ENCODE assay signal across 8 cellular contexts in genomic region chr14:68978550-68978911, GRCh38. TPM values are rescaled to one million over a fixed set of nuclear protein-coding genes. Genes with fewer than 3 reads are reported as not detected.
DNase-seq lines count a peak whose midpoint lies in the region; ATAC-seq and TF ChIP-seq lines count a peak whose summit lies in the region.

No MANE protein-coding gene starts in this region.

- H3K9me3 ChIP-seq in T-helper 17 cell (ENCODE audit: control insufficient read depth, low read length, poor library complexity, severe bottlenecking) = no peaks in the 10 kb centered on the region

- H3K27ac Mint-ChIP-seq in T-helper 17 cell = peak overlapping the region; percentile 4
- no peak overlapping the region for H3K27ac Mint-ChIP-seq in stimulated activated naive B cell treated with anti-CD40 and anti-IgM and Interleukin-4, amounts not matched to agents 10 μg/mL and 1 μg/mL and 100 μg/mL, for 72 hours

- H3K4me3 Mint-ChIP-seq in T-helper 17 cell = peak overlapping the region; percentile 92
- H3K4me3 Mint-ChIP-seq in stimulated activated naive B cell treated with anti-CD40 and anti-IgM and Interleukin-4, amounts not matched to agents 10 μg/mL and 1 μg/mL and 100 μg/mL, for 72 hours = peak overlapping the region; percentile 74 to 82

- H3K4me1 Mint-ChIP-seq in T-helper 17 cell = peaks cover 32% of the 10 kb centered on the region
- H3K4me1 Mint-ChIP-seq in stimulated activated naive B cell treated with anti-CD40 and anti-IgM and Interleukin-4, amounts not matched to agents 10 μg/mL and 1 μg/mL and 100 μg/mL, for 72 hours = peaks cover 11 to 22% of the 10 kb centered on the region in 2 donors

- no peak for TF ChIP-seq CTCF in cardiac fibroblast (IDR thresholded peaks at IDR 0.05; ENCODE audit: low read depth, low read length)

- H3K27me3 Mint-ChIP-seq in T-helper 17 cell = no peaks in the 10 kb centered on the region
- H3K27me3 Mint-ChIP-seq in stimulated activated naive B cell treated with anti-CD40 and anti-IgM and Interleukin-4, amounts not matched to agents 10 μg/mL and 1 μg/mL and 100 μg/mL, for 72 hours = peaks cover 27 to 49% of the 10 kb centered on the region in 2 donors

- H3K4me3 ChIP-seq in cardiac fibroblast (replicated peaks in 1 of 2; ENCODE audit: low read depth in 2 of 2, low read length in 2 of 2) = peak overlapping the region; percentile 92 to 93

- ATAC-seq in HG02759 (IDR thresholded peaks at IDR 0.05; ENCODE audit: unreplicated experiment) (peak; percentile 29), T-helper 17 cell (peak; percentile 32)
- ATAC-seq in stimulated activated naive B cell treated with anti-CD40 and anti-IgM and Interleukin-4, amounts not matched to agents 10 μg/mL and 1 μg/mL and 100 μg/mL, for 72 hours (replicated peaks) = peak; percentile 15 to 35

- DNase-seq in CD1c-positive myeloid dendritic cell (ENCODE audit: extremely low spot score) (peak; percentile 40), T-helper 17 cell (peak in 2 of 3 donors; percentile 16 to 25), cardiac fibroblast (ENCODE audit: low read depth in 2 of 2) (peak in 1 of 2 donors; percentile 55), left kidney (ENCODE audit: low read depth, low spot score) (peak; percentile 84), dedifferentiated amniotic fluid mesenchymal stem cell (ENCODE audit: extremely low spot score) (no peak), kidney glomerular epithelial cell (lab: John Stamatoyannopoulos, UW) (no peak)
- DNase-seq in stimulated activated naive B cell treated with anti-CD40 and anti-IgM and Interleukin-4, amounts not matched to agents 10 μg/mL and 1 μg/mL and 100 μg/mL, for 72 hours = no peak

- no peaks in the 10 kb centered on the region for H3K36me3 Mint-ChIP-seq in T-helper 17 cell (ENCODE audit: low read depth)
- H3K36me3 Mint-ChIP-seq in stimulated activated naive B cell treated with anti-CD40 and anti-IgM and Interleukin-4, amounts not matched to agents 10 μg/mL and 1 μg/mL and 100 μg/mL, for 72 hours = peaks cover 3% of the 10 kb centered on the region in 2 donors

- peaks cover 0 to 2% of the 10 kb centered on the region in 2 donors for H3K9me3 Mint-ChIP-seq in stimulated activated naive B cell treated with anti-CD40 and anti-IgM and Interleukin-4, amounts not matched to agents 10 μg/mL and 1 μg/mL and 100 μg/mL, for 72 hours

RNA-seq across cellular contexts. Expression of gene ACTN1, which starts 0.6 kb away (rescaled TPM):
- total RNA-seq in T-helper 17 cell = 10 to 100 TPM; 36.8 to 88.9 TPM

Comparison
In these comparisons a context has a peak if more than half of its experiments do, and no peak if none do; other contexts are left out.
1. DNase-seq: peak in CD1c-positive myeloid dendritic cell (single experiment), T-helper 17 cell (2 of 3) and left kidney (single experiment); none in stimulated activated naive B cell treated with anti-CD40 and anti-IgM and Interleukin-4, amounts not matched to agents 10 μg/mL and 1 μg/mL and 100 μg/mL, for 72 hours (single experiment), dedifferentiated amniotic fluid mesenchymal stem cell (single experiment) and kidney glomerular epithelial cell (single experiment).
2. Peak in every context shown above with its lines, with median percentiles within 50 percentile points of each other: ATAC-seq.